ENCODE assay signal across 19 cellular contexts in genomic region chr19:9720541-9720940, GRCh38. TPM values are rescaled to one million over a fixed set of nuclear protein-coding genes. Genes with fewer than 3 reads are reported as not detected.
DNase-seq lines count a peak whose midpoint lies in the region; ATAC-seq and TF ChIP-seq lines count a peak whose summit lies in the region.
"Had no signal": no experiment of that assay in that cellular context is flagged by ENCODE, and none has a peak within 500 bp of the region (broad histone marks: within the 10 kb centered on the region; RNA-seq: fewer than 3 reads in every experiment).

No MANE protein-coding gene starts in this region.

- no peak overlapping the region for H2AK5ac ChIP-seq in neuronal stem cell (ENCODE audit: low read depth, low read length)

- TF ChIP-seq POLR2A in NB4 (IDR thresholded peaks at IDR 0.05; ENCODE audit: extremely low read depth, insufficient read length): no peak

- peaks cover 18% of the 10 kb centered on the region for H3K36me3 Mint-ChIP-seq in WTC11
- H3K36me3 Mint-ChIP-seq in glutamatergic neuron (ENCODE audit: unreplicated experiment): peaks cover 5% of the 10 kb centered on the region
- no peaks in the 10 kb centered on the region for H3K36me3 Mint-ChIP-seq in endodermal cell (ENCODE audit: low read depth)
- H3K36me3 Mint-ChIP-seq in T-cell: peaks cover 3% of the 10 kb centered on the region
- H3K36me3 Mint-ChIP-seq: CD4-positive, CD25-positive, alpha-beta regulatory T cell had no signal

- ATAC-seq in WTC11 (no peak), HG02610 (IDR thresholded peaks at IDR 0.05; ENCODE audit: unreplicated experiment) (no peak), T-cell (replicated peaks in 1 of 4) (no peak), HG02759 (IDR thresholded peaks at IDR 0.05; ENCODE audit: unreplicated experiment) (no peak)

- peaks cover 6% of the 10 kb centered on the region; the same call in 1 of the 2 replicates for H3K27me3 Mint-ChIP-seq in WTC11 (ENCODE audit: low read depth)
- H3K27me3 Mint-ChIP-seq in glutamatergic neuron (ENCODE audit: unreplicated experiment): no peaks in the 10 kb centered on the region
- no peaks in the 10 kb centered on the region for H3K27me3 Mint-ChIP-seq in endodermal cell (ENCODE audit: insufficient read depth)
- H3K27me3 Mint-ChIP-seq in T-cell: peaks cover 10 to 11% of the 10 kb centered on the region in 2 donors

- H3K4me1 ChIP-seq in neuronal stem cell (ENCODE audit: control insufficient read depth in 2 of 2, insufficient read depth in 1 of 2, low read depth in 1 of 2, low read length in 2 of 2): peaks cover 4 to 12% of the 10 kb centered on the region in 2 donors
- no peaks in the 10 kb centered on the region for H3K4me1 ChIP-seq in endodermal cell (ENCODE audit: control insufficient read depth, insufficient read depth, low read length)
- H3K4me1 ChIP-seq: HAP-1 had no signal

- H3K4me2 ChIP-seq in neuronal stem cell (ENCODE audit: insufficient read depth, low read length, poor library complexity, severe bottlenecking): no peak overlapping the region

- H3K27me3 ChIP-seq in neuronal stem cell (ENCODE audit: control insufficient read depth in 3 of 3, insufficient read depth in 3 of 3, low read depth in 1 of 3, low read length in 3 of 3) (no peaks in the 10 kb centered on the region), endodermal cell (ENCODE audit: control insufficient read depth, insufficient read depth, low read length, poor library complexity, severe bottlenecking) (no peaks in the 10 kb centered on the region)

- H3K14ac ChIP-seq in neuronal stem cell (ENCODE audit: low read length): no peak overlapping the region

- H3K36me3 ChIP-seq in neuronal stem cell (replicated peaks in 1 of 2; ENCODE audit: control insufficient read depth in 2 of 2, insufficient read depth in 2 of 2, low read length in 2 of 2) (no peaks in the 10 kb centered on the region), endodermal cell (ENCODE audit: control insufficient read depth, insufficient read depth, low read length) (no peaks in the 10 kb centered on the region)
- H3K36me3 ChIP-seq: BE2C, HAP-1 had no signal

- no peaks in the 10 kb centered on the region for H3K79me1 ChIP-seq in neuronal stem cell (ENCODE audit: low read depth, low read length)

- H3K23ac ChIP-seq in neuronal stem cell (ENCODE audit: low read depth, low read length, poor library complexity): no peak overlapping the region

- H3K4me3 ChIP-seq in NB4 (ENCODE audit: low read depth, low read length) (no peak overlapping the region), neuronal stem cell (ENCODE audit: low read length in 2 of 2) (no peak overlapping the region), endodermal cell (ENCODE audit: low read length) (no peak overlapping the region)
- H3K4me3 ChIP-seq: HAP-1 had no signal

- H2BK12ac ChIP-seq in neuronal stem cell (ENCODE audit: low read length): no peak overlapping the region

- H3K9ac ChIP-seq in neuronal stem cell (ENCODE audit: low read depth, low read length, poor library complexity): no peak overlapping the region
- no peak overlapping the region for H3K9ac ChIP-seq in endodermal cell (ENCODE audit: extremely low read depth, low read length, poor library complexity, severe bottlenecking)

- H2BK5ac ChIP-seq in neuronal stem cell (ENCODE audit: low read length): no peak overlapping the region

- POLR2A ChIA-PET in WTC11 (lab: Charles Lee): no interaction called here
- POLR2A ChIA-PET in T-cell (lab: Charles Lee): no interaction called here

- H3K9me3 ChIP-seq in neuronal stem cell (replicated peaks in 1 of 2; ENCODE audit: control insufficient read depth in 2 of 2, insufficient read depth in 1 of 2, low read depth in 1 of 2, low read length in 2 of 2) (peaks cover 3 to 4% of the 10 kb centered on the region in 2 donors), endodermal cell (ENCODE audit: control insufficient read depth, low read length) (peaks cover 5% of the 10 kb centered on the region)
- H3K9me3 ChIP-seq: BE2C had no signal

- TF ChIP-seq CTCF in NB4 (IDR thresholded peaks at IDR 0.05; ENCODE audit: low read depth, low read length): no peak
- TF ChIP-seq CTCF in WTC11 (IDR thresholded peaks at IDR 0.05): no peak
- TF ChIP-seq CTCF in glutamatergic neuron (IDR thresholded peaks at IDR 0.05; ENCODE audit: partially characterized antibody, unreplicated experiment): no peak
- TF ChIP-seq CTCF in endodermal cell (conservative IDR thresholded peaks at IDR 0.05): no peak

- H3K18ac ChIP-seq in neuronal stem cell (ENCODE audit: low read length): no peak overlapping the region

- H4K91ac ChIP-seq in neuronal stem cell (ENCODE audit: low read depth, low read length, poor library complexity): no peak overlapping the region

- CTCF ChIA-PET in WTC11 (lab: Charles Lee) (no interaction called here), T-cell (lab: Charles Lee) (no interaction called here)

- no peak overlapping the region for H3K4ac ChIP-seq in neuronal stem cell (ENCODE audit: low read length)

- no peak overlapping the region for H2BK15ac ChIP-seq in neuronal stem cell (ENCODE audit: low read length)

- no peak overlapping the region for H4K8ac ChIP-seq in neuronal stem cell (ENCODE audit: low read depth, low read length)

- no peak overlapping the region for H2AFZ ChIP-seq in neuronal stem cell (ENCODE audit: low read length)

- H3K9me3 Mint-ChIP-seq in WTC11 (peaks cover 49% of the 10 kb centered on the region), glutamatergic neuron (ENCODE audit: unreplicated experiment) (peaks cover 6% of the 10 kb centered on the region), endodermal cell (peaks cover 90% of the 10 kb centered on the region), T-cell (peaks cover 0 to 23% (median 20%) of the 10 kb centered on the region in 3 donors)

- H3K27ac ChIP-seq in neuronal stem cell (replicated peaks; ENCODE audit: low read length): peak overlapping the region; percentile 52
- H3K27ac ChIP-seq in endodermal cell (ENCODE audit: low read depth, low read length): no peak overlapping the region
- H3K27ac ChIP-seq: HL-60 had no signal

- WGBS in neuronal stem cell (ENCODE audit: extremely low coverage in 2 of 2, insufficient read length in 2 of 2, insufficient replicate concordance in 1 of 2), 2 donors: no CpG with 5 or more reads among the region's 4 CpGs
- WGBS in endodermal cell (ENCODE audit: insufficient coverage in 1 of 2, insufficient read length in 1 of 2), 2 experiments: 69 to 86% methylated on average over 2 to 4 of the region's 4 CpGs

- DNase-seq in NB4 (ENCODE audit: low read depth) (peak; percentile 31), WTC11 (ENCODE audit: low spot score) (peak; percentile 21), glutamatergic neuron (peak; percentile 16), neuronal stem cell (ENCODE audit: low spot score) (peak; percentile 30), endodermal cell (no peak), T-cell (no peak)
- DNase-seq: ACHN; BE2C; C1 segment of cervical spinal cord; CD4-positive, CD25-positive, alpha-beta regulatory T cell; CD8-positive, alpha-beta memory T cell; COR-L47; DMS 273 treated with DMSO at 0.1 percent for 48 hours; DMS53 had no signal

- H3K4me3 Mint-ChIP-seq in WTC11 (no peak overlapping the region), glutamatergic neuron (ENCODE audit: unreplicated experiment) (no peak overlapping the region), endodermal cell (no peak overlapping the region), T-cell (no peak overlapping the region)
- H3K4me3 Mint-ChIP-seq: CD4-positive, CD25-positive, alpha-beta regulatory T cell; CD8-positive, alpha-beta memory T cell had no signal

- H2BK120ac ChIP-seq in neuronal stem cell (ENCODE audit: low read depth, low read length): no peak overlapping the region

- H3K27ac Mint-ChIP-seq in WTC11 (no peak overlapping the region), glutamatergic neuron (ENCODE audit: unreplicated experiment) (no peak overlapping the region), endodermal cell (no peak overlapping the region), T-cell (no peak overlapping the region)
- H3K27ac Mint-ChIP-seq: CD4-positive, CD25-positive, alpha-beta regulatory T cell; CD8-positive, alpha-beta memory T cell had no signal

- H3K4me1 Mint-ChIP-seq in WTC11 (peaks cover 30% of the 10 kb centered on the region), glutamatergic neuron (ENCODE audit: low read depth, unreplicated experiment) (peaks cover 6% of the 10 kb centered on the region), endodermal cell (no peaks in the 10 kb centered on the region), T-cell (peaks cover 8 to 11% (median 9%) of the 10 kb centered on the region in 3 donors)

TF ChIP-seq in WTC11, 78 proteins besides CTCF, POLR2A, EP300 and RAD21 (continues in another document):
- TF ChIP-seq ZNF138 (CRISPR knock-in tag; conservative IDR thresholded peaks at IDR 0.05) (no peak), ZNF512 (CRISPR knock-in tag; IDR thresholded peaks at IDR 0.05; ENCODE audit: borderline replicate concordance) (no peak), HMGA2 (CRISPR knock-in tag; IDR thresholded peaks at IDR 0.05) (no peak), TEAD4 (CRISPR knock-in tag; IDR thresholded peaks at IDR 0.05) (no peak), ZNF423 (CRISPR knock-in tag; IDR thresholded peaks at IDR 0.05) (no peak), GTF2I (CRISPR knock-in tag; conservative IDR thresholded peaks at IDR 0.05) (no peak)

RNA-seq across cellular contexts. Expression of gene ZNF562, which starts 45.6 kb away (rescaled TPM):
- total RNA-seq in WTC11 (2021): 18.4 to 24.6 TPM (median 23.1 TPM) in 3 replicates
- total RNA-seq in glutamatergic neuron (ENCODE audit: unreplicated experiment): 71.4 TPM
- polyA plus RNA-seq in neuronal stem cell (2013, experiment 1 of 2): 8.7 TPM
- polyA plus RNA-seq in neuronal stem cell (2013, experiment 2 of 2): 9.8 TPM
- total RNA-seq in endodermal cell: 10 to 100 TPM in 1 of 2 donors, 1 to 10 TPM in 1; 1.9 to 15.5 TPM
- polyA plus RNA-seq in endodermal cell (2013, experiment 1 of 2): 24.7 TPM
- 23.8 TPM for polyA plus RNA-seq in endodermal cell (2013, experiment 2 of 2)
- 10 to 100 TPM; 13.8 to 23.1 (median 21.7) TPM for total RNA-seq in T-cell

RNA-seq across cellular contexts. Expression of gene ZNF846, which starts 48.0 kb away (rescaled TPM):
- total RNA-seq in WTC11 (2021) (11.2 to 12.2 TPM (median 11.6 TPM) in 3 replicates), glutamatergic neuron (ENCODE audit: unreplicated experiment) (19.0 TPM), endodermal cell (10 to 100 TPM; 12.3 to 23.6 TPM), T-cell (10 to 100 TPM; 13.7 to 19.7 (median 18.4) TPM)
- 4.6 TPM for polyA plus RNA-seq in neuronal stem cell (2013, experiment 1 of 2)
- polyA plus RNA-seq in neuronal stem cell (2013, experiment 2 of 2): 4.7 TPM
- 11.4 TPM for polyA plus RNA-seq in endodermal cell (2013, experiment 1 of 2)
- polyA plus RNA-seq in endodermal cell (2013, experiment 2 of 2): 13.0 TPM
- total RNA-seq: HT1080 had no signal

Comparison
In these comparisons a context has a peak if more than half of its experiments do, and no peak if none do; other contexts are left out.
1. DNase-seq: peak in NB4 (single experiment), WTC11 (single experiment), glutamatergic neuron (single experiment) and neuronal stem cell (single experiment); none in endodermal cell (single experiment) and T-cell (0 of 34).